1 cellular context compared by ENCODE assay signal in the genomic region with DNA sequence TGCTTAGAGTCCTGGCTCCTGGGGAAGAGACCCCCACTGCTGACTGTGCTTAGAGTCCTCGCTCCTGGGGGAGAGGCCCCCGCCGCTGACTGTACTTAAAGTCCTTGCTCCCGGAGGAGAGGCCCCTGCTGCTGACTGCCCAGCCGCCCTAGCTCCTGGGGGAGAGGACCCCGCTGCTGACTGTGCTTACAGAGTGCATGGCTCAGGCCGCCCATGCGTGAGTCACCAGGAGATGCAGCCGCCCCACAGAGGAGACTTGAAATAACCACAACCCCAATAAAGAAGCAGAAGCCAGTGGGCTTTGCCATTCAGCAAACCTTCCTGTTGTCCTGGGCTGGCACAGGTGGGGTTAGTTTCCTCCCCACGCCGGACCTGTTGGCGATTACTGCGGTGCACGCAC.
A peak's percentile ranks its signal among the peaks of the same experiment; 100 is the strongest.
TF ChIP-seq lines count a peak whose summit lies in the region.

No MANE protein-coding gene starts in this region.

TF ChIP-seq in IMR-90, 13 proteins besides CTCF, POLR2A, EP300 and RAD21:
- no peak for TF ChIP-seq CEBPB (IDR thresholded peaks at IDR 0.05; ENCODE audit: low read depth, low read length)
- TF ChIP-seq FOS (IDR thresholded peaks at IDR 0.05; ENCODE audit: low read depth, low read length), result peak; percentile 59
- no peak for TF ChIP-seq RFX5 (IDR thresholded peaks at IDR 0.05; ENCODE audit: low read depth, low read length)
- TF ChIP-seq SMC3 (IDR thresholded peaks at IDR 0.05; ENCODE audit: low read depth, low read length), result no peak
- no peak for TF ChIP-seq MAFK (IDR thresholded peaks at IDR 0.05; ENCODE audit: low read depth, low read length)
- no peak for TF ChIP-seq MAZ (IDR thresholded peaks at IDR 0.05; ENCODE audit: borderline replicate concordance, low read depth, low read length)
- TF ChIP-seq MXI1 (IDR thresholded peaks at IDR 0.05; ENCODE audit: borderline replicate concordance, low read depth, low read length), result peak; percentile 63; the same call in 1 of the 2 replicates
- TF ChIP-seq BHLHE40 (IDR thresholded peaks at IDR 0.05; ENCODE audit: low read depth, low read length), result no peak
- TF ChIP-seq, protein P1, sequence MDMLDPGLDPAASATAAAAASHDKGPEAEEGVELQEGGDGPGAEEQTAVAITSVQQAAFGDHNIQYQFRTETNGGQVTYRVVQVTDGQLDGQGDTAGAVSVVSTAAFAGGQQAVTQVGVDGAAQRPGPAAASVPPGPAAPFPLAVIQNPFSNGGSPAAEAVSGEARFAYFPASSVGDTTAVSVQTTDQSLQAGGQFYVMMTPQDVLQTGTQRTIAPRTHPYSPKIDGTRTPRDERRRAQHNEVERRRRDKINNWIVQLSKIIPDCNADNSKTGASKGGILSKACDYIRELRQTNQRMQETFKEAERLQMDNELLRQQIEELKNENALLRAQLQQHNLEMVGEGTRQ (IDR thresholded peaks at IDR 0.05; ENCODE audit: low read depth, low read length), result no peak
- no peak for TF ChIP-seq NFE2L2 (IDR thresholded peaks at IDR 0.05; ENCODE audit: low read depth, low read length)
- no peak for TF ChIP-seq RCOR1 (IDR thresholded peaks at IDR 0.05; ENCODE audit: insufficient replicate concordance, low read length)
- TF ChIP-seq, protein P2, sequence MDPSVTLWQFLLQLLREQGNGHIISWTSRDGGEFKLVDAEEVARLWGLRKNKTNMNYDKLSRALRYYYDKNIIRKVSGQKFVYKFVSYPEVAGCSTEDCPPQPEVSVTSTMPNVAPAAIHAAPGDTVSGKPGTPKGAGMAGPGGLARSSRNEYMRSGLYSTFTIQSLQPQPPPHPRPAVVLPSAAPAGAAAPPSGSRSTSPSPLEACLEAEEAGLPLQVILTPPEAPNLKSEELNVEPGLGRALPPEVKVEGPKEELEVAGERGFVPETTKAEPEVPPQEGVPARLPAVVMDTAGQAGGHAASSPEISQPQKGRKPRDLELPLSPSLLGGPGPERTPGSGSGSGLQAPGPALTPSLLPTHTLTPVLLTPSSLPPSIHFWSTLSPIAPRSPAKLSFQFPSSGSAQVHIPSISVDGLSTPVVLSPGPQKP (IDR thresholded peaks at IDR 0.05; ENCODE audit: borderline replicate concordance, low read depth, low read length), result no peak
- TF ChIP-seq CHD1 (IDR thresholded peaks at IDR 0.05; ENCODE audit: low read depth, low read length), result no peak
